Comparison of ENCODE assay signal across 19 cellular contexts in the genomic region with DNA sequence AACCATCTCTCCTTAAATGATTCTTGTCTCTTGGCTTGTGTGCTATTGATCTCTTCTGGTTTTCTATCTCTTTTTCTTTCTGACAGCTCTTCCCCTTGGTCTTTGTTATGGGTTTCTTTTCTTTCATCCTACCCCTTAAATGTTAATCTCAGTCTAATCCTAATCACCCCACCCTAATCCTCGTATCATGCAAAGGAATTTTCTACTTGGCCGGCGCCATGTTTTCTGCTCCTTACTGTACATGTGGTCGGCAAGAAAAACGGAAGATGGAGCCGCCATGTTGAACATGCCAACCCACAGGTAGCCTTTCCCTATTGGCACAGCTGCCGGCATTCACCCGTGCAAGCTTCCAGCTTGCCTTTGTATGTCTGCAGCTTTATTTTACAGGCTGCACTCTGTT.
DNase-seq lines count a peak whose midpoint lies in the region; ATAC-seq, FAIRE-seq and TF ChIP-seq lines count a peak whose summit lies in the region.
"Had no signal": no experiment of that assay in that cellular context is flagged by ENCODE, and none has a peak within 500 bp of the region (broad histone marks: within the 10 kb centered on the region; RNA-seq: fewer than 3 reads in every experiment).

No MANE protein-coding gene starts in this region.

- intact Hi-C loops in Caco-2 (cut with micrococcal nuclease; ENCODE audit: unreplicated experiment) = no loop called here
- intact Hi-C loops in K562 (cut with micrococcal nuclease) = no loop called here

- peaks cover 11% of the 10 kb centered on the region for H3K9me3 Mint-ChIP-seq in Caco-2 (ENCODE audit: unreplicated experiment)
- H3K9me3 Mint-ChIP-seq in mesothelial cell of epicardium = no peaks in the 10 kb centered on the region
- H3K9me3 Mint-ChIP-seq: CD4-positive, alpha-beta memory T cell had no signal

- H3K4me3 ChIP-seq in Caco-2 (ENCODE audit: low read depth, low read length) (no peak overlapping the region), K562 (no peak overlapping the region)
- H3K4me3 ChIP-seq: GM12878 had no signal

- H3K4me1 ChIP-seq in Caco-2 = peaks cover 13% of the 10 kb centered on the region; the same call in 1 of the 2 replicates
- H3K4me1 ChIP-seq in K562 (replicated peaks in 1 of 2; ENCODE audit: control insufficient read depth in 2 of 2, insufficient read depth in 2 of 2, low read length in 2 of 2) = peaks cover 7 to 29% of the 10 kb centered on the region in 2 experiments

- TF ChIP-seq POLR2A in K562 (conservative IDR thresholded peaks at IDR 0.05) = no peak

- TF ChIP-seq EP300 in K562 (IDR thresholded peaks at IDR 0.05; ENCODE audit: low read length) = no peak

- BruUV-seq in Caco-2 (replicated peaks; lab: Mats Ljungman, UMichigan) (no TSS peak), K562 (replicated peaks; lab: Mats Ljungman, UMichigan) (no TSS peak)

- no peak overlapping the region for H3K4me3 Mint-ChIP-seq in Caco-2 (ENCODE audit: unreplicated experiment)
- no peak overlapping the region for H3K4me3 Mint-ChIP-seq in mesothelial cell of epicardium
- H3K4me3 Mint-ChIP-seq: CD4-positive, alpha-beta memory T cell had no signal

- FAIRE-seq in GM19239 (lab: Jason Lieb, UNC) = peak; percentile 31
- FAIRE-seq in K562 (lab: Jason Lieb, UNC) = no peak
- FAIRE-seq: D721Med, GM12878 had no signal

- H3K27me3 ChIP-seq in Caco-2 (replicated peaks; ENCODE audit: control insufficient read depth, insufficient read depth, low read length) (no peaks in the 10 kb centered on the region), K562 (ENCODE audit: control insufficient read depth in 2 of 2, insufficient read depth in 2 of 2, low read length in 2 of 2) (no peaks in the 10 kb centered on the region)

- H3K9ac ChIP-seq in K562 (ENCODE audit: insufficient read depth in 1 of 2, low read depth in 2 of 2, low read length in 2 of 2) = no peak overlapping the region

- H3K9me3 ChIP-seq in Caco-2 (no peaks in the 10 kb centered on the region), K562 (replicated peaks; ENCODE audit: control insufficient read depth, insufficient read depth, low read depth, low read length) (no peaks in the 10 kb centered on the region)

- DNase-seq in Caco-2 (no peak), GM19239 (ENCODE audit: insufficient read length, low spot score) (no peak), K562 (ENCODE audit: extremely low read depth in 1 of 4, low spot score in 3 of 4) (no peak), mesothelial cell of epicardium (ENCODE audit: low spot score in 2 of 2, unreplicated experiment in 2 of 2) (peak in 1 of 2 experiments; percentile 22), D341Med (ENCODE audit: low spot score) (no peak)
- DNase-seq in stimulated activated CD8-positive, alpha-beta memory T cell treated with anti-CD3 and anti-CD28 coated beads, Interleukin-4, amount 100 ng/mL, for 48 hours = no peak
- DNase-seq: C1 segment of cervical spinal cord; CD4-positive, alpha-beta memory T cell; COR-L47; DMS 273 treated with DMSO at 0.1 percent for 48 hours; DMS79; EL; GDM1; GOT3; H7 had no signal

- no peaks in the 10 kb centered on the region for H3K79me2 ChIP-seq in K562 (ENCODE audit: control insufficient read depth, insufficient read depth, low read length)

- H3K27ac Mint-ChIP-seq in Caco-2 (ENCODE audit: unreplicated experiment) (peak overlapping the region; percentile 21), mesothelial cell of epicardium (peak overlapping the region; percentile 48)
- H3K27ac Mint-ChIP-seq: CD4-positive, alpha-beta memory T cell had no signal

- H3K4me2 ChIP-seq in K562 (ENCODE audit: insufficient read depth, low read length) = no peak overlapping the region

- TF ChIP-seq CTCF in Caco-2 (IDR thresholded peaks at IDR 0.05; ENCODE audit: insufficient read depth in 1 of 2, low read depth in 1 of 2, low read length in 1 of 2, severe bottlenecking in 1 of 2, unreplicated experiment in 1 of 2) = no peak
- TF ChIP-seq CTCF in K562 (IDR thresholded peaks at IDR 0.05 in 2 of 3, conservative IDR thresholded peaks at IDR 0.05 in 1 of 3; ENCODE audit: insufficient read depth in 2 of 3, low read depth in 1 of 3, low read length in 3 of 3) = no peak
- TF ChIP-seq CTCF in mesothelial cell of epicardium (IDR thresholded peaks at IDR 0.05; ENCODE audit: unreplicated experiment) = no peak

- CTCF ChIA-PET in Caco-2 (lab: Charles Lee) = no interaction called here
- CTCF ChIA-PET in K562 (lab: Yijun Ruan, JAX; ENCODE audit: low intra/inter-chr PET ratio) = no interaction called here

- 0 out of 2 replicates have a peak overlapping the region, but pooled peaks have one; percentile 53 for H2AFZ ChIP-seq in K562 (ENCODE audit: low read depth, low read length)

- H3K4me1 Mint-ChIP-seq in Caco-2 (ENCODE audit: low read depth, unreplicated experiment) (peaks cover 7% of the 10 kb centered on the region), mesothelial cell of epicardium (peaks cover 66% of the 10 kb centered on the region)
- H3K4me1 Mint-ChIP-seq: CD4-positive, alpha-beta memory T cell had no signal

- H3K27me3 Mint-ChIP-seq in Caco-2 (ENCODE audit: insufficient read depth, unreplicated experiment) (no peaks in the 10 kb centered on the region), mesothelial cell of epicardium (ENCODE audit: low read depth) (peaks cover 3% of the 10 kb centered on the region)

- H3K9me1 ChIP-seq in K562 (ENCODE audit: control insufficient read depth, insufficient read depth, low read length) = no peaks in the 10 kb centered on the region

- no peaks in the 10 kb centered on the region for H3K36me3 ChIP-seq in Caco-2 (ENCODE audit: control insufficient read depth, insufficient read depth, low read length)
- H3K36me3 ChIP-seq in K562 (ENCODE audit: control insufficient read depth, insufficient read depth, low read length) = no peaks in the 10 kb centered on the region

- 81% methylated on average over 8 of the region's 8 CpGs for WGBS in K562 (ENCODE audit: insufficient coverage, low coverage, missing lambda C conversion rate)

- no peaks in the 10 kb centered on the region for H4K20me1 ChIP-seq in K562 (replicated peaks; ENCODE audit: control insufficient read depth, insufficient read depth, low read length)

- POLR2A ChIA-PET in Caco-2 (lab: Charles Lee) = no interaction called here
- POLR2A ChIA-PET in K562 (lab: Yijun Ruan, JAX) = interaction anchor here (1.2 kb wide), 1 partner anchor 767 kb away, joined by 3 read pairs; no protein-coding TSS in a partner anchor

- H3K36me3 Mint-ChIP-seq in Caco-2 (ENCODE audit: insufficient read depth, unreplicated experiment) (peaks cover 19% of the 10 kb centered on the region), mesothelial cell of epicardium (no peaks in the 10 kb centered on the region)
- H3K36me3 Mint-ChIP-seq: CD4-positive, alpha-beta memory T cell had no signal

- no peak for TF ChIP-seq RAD21 in K562 (CRISPR knock-in tag; conservative IDR thresholded peaks at IDR 0.05 in 1 of 2, IDR thresholded peaks at IDR 0.05 in 1 of 2)

- in situ Hi-C loops in K562 (cut with MboI) = no loop called here

- H3K27ac ChIP-seq in K562 (ENCODE audit: extremely low read depth, low read depth, low read length) = no peak overlapping the region

- ATAC-seq in K562 (no peak), HG02973 (IDR thresholded peaks at IDR 0.05; ENCODE audit: unreplicated experiment) (no peak)
- ATAC-seq: GM12878, HCT116 had no signal

TF ChIP-seq in K562, 482 proteins besides CTCF, POLR2A, EP300 and RAD21:
- TF ChIP-seq MYC (IDR thresholded peaks at IDR 0.05; ENCODE audit: low read depth, low read length) (no peak), MYC (CRISPR knock-in tag; IDR thresholded peaks at IDR 0.05; ENCODE audit: borderline replicate concordance, low read depth) (no peak), C11orf30 (IDR thresholded peaks at IDR 0.05; ENCODE audit: low read depth) (no peak), FOSL1 (tag; conservative IDR thresholded peaks at IDR 0.05) (no peak), ELF4 (CRISPR knock-in tag; IDR thresholded peaks at IDR 0.05) (no peak), BRCA1 (IDR thresholded peaks at IDR 0.05) (no peak), BRCA1 (CRISPR knock-in tag; IDR thresholded peaks at IDR 0.05) (no peak), PHF20 (IDR thresholded peaks at IDR 0.05; ENCODE audit: partially characterized antibody) (no peak), ZNF76 (CRISPR knock-in tag; IDR thresholded peaks at IDR 0.05; ENCODE audit: borderline replicate concordance) (no peak), NFATC3 (IDR thresholded peaks at IDR 0.05) (no peak)
- TF ChIP-seq, protein P1, sequence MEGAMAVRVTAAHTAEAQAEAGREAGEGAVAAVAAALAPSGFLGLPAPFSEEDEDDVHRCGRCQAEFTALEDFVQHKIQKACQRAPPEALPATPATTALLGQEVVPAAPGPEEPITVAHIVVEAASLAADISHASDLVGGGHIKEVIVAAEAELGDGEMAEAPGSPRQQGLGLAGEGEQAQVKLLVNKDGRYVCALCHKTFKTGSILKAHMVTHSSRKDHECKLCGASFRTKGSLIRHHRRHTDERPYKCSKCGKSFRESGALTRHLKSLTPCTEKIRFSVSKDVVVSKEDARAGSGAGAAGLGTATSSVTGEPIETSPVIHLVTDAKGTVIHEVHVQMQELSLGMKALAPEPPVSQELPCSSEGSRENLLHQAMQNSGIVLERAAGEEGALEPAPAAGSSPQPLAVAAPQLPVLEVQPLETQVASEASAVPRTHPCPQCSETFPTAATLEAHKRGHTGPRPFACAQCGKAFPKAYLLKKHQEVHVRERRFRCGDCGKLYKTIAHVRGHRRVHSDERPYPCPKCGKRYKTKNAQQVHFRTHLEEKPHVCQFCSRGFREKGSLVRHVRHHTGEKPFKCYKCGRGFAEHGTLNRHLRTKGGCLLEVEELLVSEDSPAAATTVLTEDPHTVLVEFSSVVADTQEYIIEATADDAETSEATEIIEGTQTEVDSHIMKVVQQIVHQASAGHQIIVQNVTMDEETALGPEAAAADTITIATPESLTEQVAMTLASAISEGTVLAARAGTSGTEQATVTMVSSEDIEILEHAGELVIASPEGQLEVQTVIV (CRISPR knock-in tag; IDR thresholded peaks at IDR 0.05; ENCODE audit: borderline replicate concordance) = no peak
- TF ChIP-seq, protein P2, sequence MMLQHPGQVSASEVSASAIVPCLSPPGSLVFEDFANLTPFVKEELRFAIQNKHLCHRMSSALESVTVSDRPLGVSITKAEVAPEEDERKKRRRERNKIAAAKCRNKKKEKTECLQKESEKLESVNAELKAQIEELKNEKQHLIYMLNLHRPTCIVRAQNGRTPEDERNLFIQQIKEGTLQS (IDR thresholded peaks at IDR 0.05) = no peak
- TF ChIP-seq, protein P2 (CRISPR knock-in tag; conservative IDR thresholded peaks at IDR 0.05) = no peak
